9 cellular contexts compared by ENCODE assay signal in the genomic region with DNA sequence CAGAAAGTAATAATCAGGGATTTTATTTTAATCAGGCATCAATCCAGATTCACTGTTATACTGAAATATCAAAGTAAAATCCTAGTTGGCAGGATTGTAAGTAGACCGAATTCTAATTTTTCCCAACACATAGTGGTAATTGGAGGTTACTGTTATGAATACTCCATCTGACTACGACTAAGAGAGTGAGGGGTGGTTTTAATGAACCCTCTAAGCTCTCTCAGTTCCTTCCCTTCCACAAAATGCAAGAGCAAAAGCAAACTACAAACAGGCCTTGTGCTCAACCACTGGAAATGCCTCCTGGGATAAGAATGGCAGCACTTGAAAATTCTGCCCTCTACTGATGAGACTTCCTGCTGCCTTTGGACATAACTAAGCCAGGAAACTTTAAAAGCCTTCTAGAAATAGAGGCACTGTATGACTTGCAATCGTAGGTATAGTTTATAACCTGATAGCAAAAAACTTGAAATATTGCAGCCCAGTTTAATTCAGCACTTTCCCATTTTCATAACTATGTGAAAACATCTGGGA.
DNase-seq lines count a peak whose midpoint lies in the region; ATAC-seq, FAIRE-seq and TF ChIP-seq lines count a peak whose summit lies in the region.
"Had no signal": no experiment of that assay in that cellular context is flagged by ENCODE, and none has a peak within 500 bp of the region (broad histone marks: within the 10 kb centered on the region; RNA-seq: fewer than 3 reads in every experiment).

No MANE protein-coding gene starts in this region.

- DNase-seq in CD1c-positive myeloid dendritic cell (ENCODE audit: extremely low spot score): peak; percentile 13
- DNase-seq in WTC11 (ENCODE audit: low spot score): no peak
- DNase-seq in kidney: no peak
- no peak for DNase-seq in activated CD4-positive, alpha-beta T cell treated with anti-CD3 and anti-CD28 coated beads, Interleukin-2, amount 50 U/mL, for 4 hours
- no peak for DNase-seq in NCI-H1048 (lab: John Stamatoyannopoulos, UW)
- no peak for DNase-seq in stimulated activated CD4-positive, alpha-beta T cell treated with anti-CD3 and anti-CD28 coated beads, Interleukin-2, amount 100 ng/mL, for 24 hours

- H3K4me1 Mint-ChIP-seq in WTC11: no peaks in the 10 kb centered on the region
- H3K4me1 Mint-ChIP-seq: memory B cell had no signal

- POLR2A ChIA-PET in WTC11 (lab: Charles Lee): no interaction called here

- no peak for TF ChIP-seq CTCF in WTC11 (IDR thresholded peaks at IDR 0.05)
- TF ChIP-seq CTCF in kidney (IDR thresholded peaks at IDR 0.05; ENCODE audit: borderline replicate concordance, extremely low read depth, insufficient read depth): peak; percentile 46

- no peaks in the 10 kb centered on the region for H3K36me3 ChIP-seq in kidney (ENCODE audit: control insufficient read depth in 1 of 2, insufficient read depth in 2 of 2, low read length in 2 of 2)

- no peak overlapping the region for H3K4me3 Mint-ChIP-seq in WTC11
- H3K4me3 Mint-ChIP-seq: memory B cell had no signal

- H3K9ac ChIP-seq in kidney (ENCODE audit: low read length in 2 of 2): no peak overlapping the region

- H3K27me3 Mint-ChIP-seq in WTC11 (ENCODE audit: low read depth): no peaks in the 10 kb centered on the region
- H3K27me3 Mint-ChIP-seq: memory B cell had no signal

- no peak for FAIRE-seq in kidney (lab: Jason Lieb, UNC)

- peak; percentile 61 for ATAC-seq in HG02610 (IDR thresholded peaks at IDR 0.05; ENCODE audit: unreplicated experiment)
- ATAC-seq in WTC11: peak; percentile 89
- ATAC-seq in HG02852 (IDR thresholded peaks at IDR 0.05; ENCODE audit: unreplicated experiment): no peak

- H3K9me3 ChIP-seq in kidney (ENCODE audit: control insufficient read depth in 1 of 2, low read length in 2 of 2): no peaks in the 10 kb centered on the region

- no peaks in the 10 kb centered on the region for H3K9me3 Mint-ChIP-seq in WTC11
- H3K9me3 Mint-ChIP-seq: memory B cell had no signal

- intact Hi-C loops in kidney (cut with DNase I): no loop called here

- H3K27ac Mint-ChIP-seq in WTC11: no peak overlapping the region
- H3K27ac Mint-ChIP-seq: memory B cell had no signal

- no peaks in the 10 kb centered on the region for H3K4me1 ChIP-seq in kidney (ENCODE audit: control insufficient read depth in 1 of 2, insufficient read depth in 1 of 2, low read depth in 1 of 2, low read length in 2 of 2)

- CTCF ChIA-PET in WTC11 (lab: Charles Lee): interaction anchor here (1.2 kb wide), 1 partner anchor 348 kb away, joined by 3 read pairs; no protein-coding TSS in a partner anchor

- no peaks in the 10 kb centered on the region for H3K36me3 Mint-ChIP-seq in WTC11

- no peak overlapping the region for H3K27ac ChIP-seq in kidney (ENCODE audit: low read depth in 2 of 2, low read length in 2 of 2)

- H3K4me3 ChIP-seq in kidney (ENCODE audit: low read length in 2 of 2): no peak overlapping the region

TF ChIP-seq in WTC11, 78 proteins besides CTCF, POLR2A, EP300 and RAD21 (continues in another document):
- TF ChIP-seq KAT7 (CRISPR knock-in tag; IDR thresholded peaks at IDR 0.05; ENCODE audit: borderline replicate concordance) (no peak), ZNF263 (CRISPR knock-in tag; IDR thresholded peaks at IDR 0.05; ENCODE audit: low read depth) (no peak), TP53 (CRISPR knock-in tag; IDR thresholded peaks at IDR 0.05) (no peak), ZNF317 (CRISPR knock-in tag; IDR thresholded peaks at IDR 0.05; ENCODE audit: borderline replicate concordance, low read depth) (no peak), ZNF121 (CRISPR knock-in tag; IDR thresholded peaks at IDR 0.05) (no peak)
- TF ChIP-seq, protein P1, sequence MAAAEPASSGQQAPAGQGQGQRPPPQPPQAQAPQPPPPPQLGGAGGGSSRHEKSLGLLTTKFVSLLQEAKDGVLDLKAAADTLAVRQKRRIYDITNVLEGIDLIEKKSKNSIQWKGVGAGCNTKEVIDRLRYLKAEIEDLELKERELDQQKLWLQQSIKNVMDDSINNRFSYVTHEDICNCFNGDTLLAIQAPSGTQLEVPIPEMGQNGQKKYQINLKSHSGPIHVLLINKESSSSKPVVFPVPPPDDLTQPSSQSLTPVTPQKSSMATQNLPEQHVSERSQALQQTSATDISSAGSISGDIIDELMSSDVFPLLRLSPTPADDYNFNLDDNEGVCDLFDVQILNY (CRISPR knock-in tag; IDR thresholded peaks at IDR 0.05): no peak
- TF ChIP-seq, protein P2, sequence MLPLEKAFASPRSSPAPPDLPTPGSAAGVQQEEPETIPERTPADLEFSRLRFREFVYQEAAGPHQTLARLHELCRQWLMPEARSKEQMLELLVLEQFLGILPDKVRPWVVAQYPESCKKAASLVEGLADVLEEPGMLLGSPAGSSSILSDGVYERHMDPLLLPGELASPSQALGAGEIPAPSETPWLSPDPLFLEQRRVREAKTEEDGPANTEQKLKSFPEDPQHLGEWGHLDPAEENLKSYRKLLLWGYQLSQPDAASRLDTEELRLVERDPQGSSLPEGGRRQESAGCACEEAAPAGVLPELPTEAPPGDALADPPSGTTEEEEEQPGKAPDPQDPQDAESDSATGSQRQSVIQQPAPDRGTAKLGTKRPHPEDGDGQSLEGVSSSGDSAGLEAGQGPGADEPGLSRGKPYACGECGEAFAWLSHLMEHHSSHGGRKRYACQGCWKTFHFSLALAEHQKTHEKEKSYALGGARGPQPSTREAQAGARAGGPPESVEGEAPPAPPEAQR (CRISPR knock-in tag; IDR thresholded peaks at IDR 0.05): no peak
- TF ChIP-seq, protein P3, sequence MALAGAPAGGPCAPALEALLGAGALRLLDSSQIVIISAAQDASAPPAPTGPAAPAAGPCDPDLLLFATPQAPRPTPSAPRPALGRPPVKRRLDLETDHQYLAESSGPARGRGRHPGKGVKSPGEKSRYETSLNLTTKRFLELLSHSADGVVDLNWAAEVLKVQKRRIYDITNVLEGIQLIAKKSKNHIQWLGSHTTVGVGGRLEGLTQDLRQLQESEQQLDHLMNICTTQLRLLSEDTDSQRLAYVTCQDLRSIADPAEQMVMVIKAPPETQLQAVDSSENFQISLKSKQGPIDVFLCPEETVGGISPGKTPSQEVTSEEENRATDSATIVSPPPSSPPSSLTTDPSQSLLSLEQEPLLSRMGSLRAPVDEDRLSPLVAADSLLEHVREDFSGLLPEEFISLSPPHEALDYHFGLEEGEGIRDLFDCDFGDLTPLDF (CRISPR knock-in tag; IDR thresholded peaks at IDR 0.05): no peak
- TF ChIP-seq, protein P4, sequence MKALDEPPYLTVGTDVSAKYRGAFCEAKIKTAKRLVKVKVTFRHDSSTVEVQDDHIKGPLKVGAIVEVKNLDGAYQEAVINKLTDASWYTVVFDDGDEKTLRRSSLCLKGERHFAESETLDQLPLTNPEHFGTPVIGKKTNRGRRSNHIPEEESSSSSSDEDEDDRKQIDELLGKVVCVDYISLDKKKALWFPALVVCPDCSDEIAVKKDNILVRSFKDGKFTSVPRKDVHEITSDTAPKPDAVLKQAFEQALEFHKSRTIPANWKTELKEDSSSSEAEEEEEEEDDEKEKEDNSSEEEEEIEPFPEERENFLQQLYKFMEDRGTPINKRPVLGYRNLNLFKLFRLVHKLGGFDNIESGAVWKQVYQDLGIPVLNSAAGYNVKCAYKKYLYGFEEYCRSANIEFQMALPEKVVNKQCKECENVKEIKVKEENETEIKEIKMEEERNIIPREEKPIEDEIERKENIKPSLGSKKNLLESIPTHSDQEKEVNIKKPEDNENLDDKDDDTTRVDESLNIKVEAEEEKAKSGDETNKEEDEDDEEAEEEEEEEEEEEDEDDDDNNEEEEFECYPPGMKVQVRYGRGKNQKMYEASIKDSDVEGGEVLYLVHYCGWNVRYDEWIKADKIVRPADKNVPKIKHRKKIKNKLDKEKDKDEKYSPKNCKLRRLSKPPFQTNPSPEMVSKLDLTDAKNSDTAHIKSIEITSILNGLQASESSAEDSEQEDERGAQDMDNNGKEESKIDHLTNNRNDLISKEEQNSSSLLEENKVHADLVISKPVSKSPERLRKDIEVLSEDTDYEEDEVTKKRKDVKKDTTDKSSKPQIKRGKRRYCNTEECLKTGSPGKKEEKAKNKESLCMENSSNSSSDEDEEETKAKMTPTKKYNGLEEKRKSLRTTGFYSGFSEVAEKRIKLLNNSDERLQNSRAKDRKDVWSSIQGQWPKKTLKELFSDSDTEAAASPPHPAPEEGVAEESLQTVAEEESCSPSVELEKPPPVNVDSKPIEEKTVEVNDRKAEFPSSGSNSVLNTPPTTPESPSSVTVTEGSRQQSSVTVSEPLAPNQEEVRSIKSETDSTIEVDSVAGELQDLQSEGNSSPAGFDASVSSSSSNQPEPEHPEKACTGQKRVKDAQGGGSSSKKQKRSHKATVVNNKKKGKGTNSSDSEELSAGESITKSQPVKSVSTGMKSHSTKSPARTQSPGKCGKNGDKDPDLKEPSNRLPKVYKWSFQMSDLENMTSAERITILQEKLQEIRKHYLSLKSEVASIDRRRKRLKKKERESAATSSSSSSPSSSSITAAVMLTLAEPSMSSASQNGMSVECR (CRISPR knock-in tag; IDR thresholded peaks at IDR 0.05; ENCODE audit: borderline replicate concordance): no peak
